8 cellular contexts compared by ENCODE assay signal in genomic region chr6:87473419-87473903, GRCh38. TPM values are rescaled to one million over a fixed set of nuclear protein-coding genes. Genes with fewer than 3 reads are reported as not detected.
DNase-seq lines count a peak whose midpoint lies in the region; ATAC-seq and TF ChIP-seq lines count a peak whose summit lies in the region.

No MANE protein-coding gene starts in this region.

- peaks cover 0 to 15% (median 9%) of the 10 kb centered on the region in 3 donors for H3K36me3 Mint-ChIP-seq in CD8-positive, alpha-beta memory T cell
- H3K36me3 Mint-ChIP-seq in stimulated activated naive B cell treated with anti-CD40 and anti-IgM and Interleukin-4, amounts not matched to agents 10 μg/mL and 1 μg/mL and 100 μg/mL, for 72 hours, result peaks cover 6 to 7% of the 10 kb centered on the region in 2 donors

- POLR2A ChIA-PET in CD8-positive, alpha-beta memory T cell (lab: Charles Lee), result interaction anchor here (0.6 kb wide), 1 partner anchor 318 kb away, joined by 3 read pairs; the partner anchor contains the start of gene ZNF292
- POLR2A ChIA-PET in PC-9 (lab: Charles Lee; ENCODE audit: unreplicated experiment), result no interaction called here

- H3K4me2 ChIP-seq in PC-9, result peak overlapping the region; percentile 84

- peaks cover 6% of the 10 kb centered on the region for H3K36me3 ChIP-seq in CD8-positive, alpha-beta memory T cell (ENCODE audit: insufficient read depth, low read length)
- H3K36me3 ChIP-seq in PC-9 (ENCODE audit: low read depth) (no peaks in the 10 kb centered on the region), kidney epithelial cell (ENCODE audit: control insufficient read depth, insufficient read depth, low read length) (no peaks in the 10 kb centered on the region)

- TF ChIP-seq CTCF in PC-9 (conservative IDR thresholded peaks at IDR 0.05), result no peak
- no peak for TF ChIP-seq CTCF in kidney epithelial cell (IDR thresholded peaks at IDR 0.05; ENCODE audit: insufficient read depth, low read length, poor library complexity, severe bottlenecking)

- no peaks in the 10 kb centered on the region for H3K9me2 ChIP-seq in PC-9 (ENCODE audit: insufficient read depth)

- in situ Hi-C loops in T47D (cut with HindIII; ENCODE audit: low pct_unique_long_range_greater_than_20kb, low sequenced_read_pairs), result no loop called here

- H3K4me3 Mint-ChIP-seq in CD8-positive, alpha-beta memory T cell, result peak overlapping the region; percentile 98 to 100 (median 98)
- H3K4me3 Mint-ChIP-seq in stimulated activated naive B cell treated with anti-CD40 and anti-IgM and Interleukin-4, amounts not matched to agents 10 μg/mL and 1 μg/mL and 100 μg/mL, for 72 hours, result peak overlapping the region; percentile 95 to 99

- H3K79me2 ChIP-seq in PC-9 (ENCODE audit: low read depth), result no peaks in the 10 kb centered on the region

- peaks cover 1 to 2% of the 10 kb centered on the region in 2 donors for H3K27me3 Mint-ChIP-seq in CD8-positive, alpha-beta memory T cell
- peaks cover 2 to 3% of the 10 kb centered on the region in 2 donors for H3K27me3 Mint-ChIP-seq in stimulated activated naive B cell treated with anti-CD40 and anti-IgM and Interleukin-4, amounts not matched to agents 10 μg/mL and 1 μg/mL and 100 μg/mL, for 72 hours

- peaks cover 10% of the 10 kb centered on the region for H3K4me1 ChIP-seq in CD8-positive, alpha-beta memory T cell (ENCODE audit: insufficient read depth, low read length)
- peaks cover 8% of the 10 kb centered on the region for H3K4me1 ChIP-seq in PC-9 (replicated peaks; ENCODE audit: insufficient read depth)

- no peaks in the 10 kb centered on the region for H3K27me3 ChIP-seq in CD8-positive, alpha-beta memory T cell (ENCODE audit: insufficient read depth, low read length, poor library complexity, severe bottlenecking)
- no peaks in the 10 kb centered on the region for H3K27me3 ChIP-seq in PC-9 (ENCODE audit: insufficient read depth, low read depth)
- H3K27me3 ChIP-seq in kidney epithelial cell (ENCODE audit: control insufficient read depth, insufficient read depth, low read length), result no peaks in the 10 kb centered on the region

- H4K20me1 ChIP-seq in PC-9 (ENCODE audit: insufficient read depth), result no peaks in the 10 kb centered on the region

- H3F3A ChIP-seq in PC-9 (ENCODE audit: insufficient read depth, low read depth), result no peaks in the 10 kb centered on the region

- no peaks in the 10 kb centered on the region for H3K9me3 Mint-ChIP-seq in CD8-positive, alpha-beta memory T cell
- no peaks in the 10 kb centered on the region for H3K9me3 Mint-ChIP-seq in stimulated activated naive B cell treated with anti-CD40 and anti-IgM and Interleukin-4, amounts not matched to agents 10 μg/mL and 1 μg/mL and 100 μg/mL, for 72 hours

- peak overlapping the region; percentile 87 for H3K27ac ChIP-seq in CD8-positive, alpha-beta memory T cell (ENCODE audit: low read depth, low read length)
- no peak overlapping the region for H3K27ac ChIP-seq in PC-9

- intact Hi-C loops in PC-9 (cut with micrococcal nuclease; ENCODE audit: unreplicated experiment), result loop anchor here (2.0 to 5.0 kb wide), 3 partner anchors 117 to 229 kb away; partner anchors contain the start of genes AKIRIN2, ORC3 and SMIM8

- peaks cover 21 to 34% (median 30%) of the 10 kb centered on the region in 3 donors for H3K4me1 Mint-ChIP-seq in CD8-positive, alpha-beta memory T cell
- peaks cover 8 to 9% of the 10 kb centered on the region in 2 donors for H3K4me1 Mint-ChIP-seq in stimulated activated naive B cell treated with anti-CD40 and anti-IgM and Interleukin-4, amounts not matched to agents 10 μg/mL and 1 μg/mL and 100 μg/mL, for 72 hours

- peak in 1 of 5 donors; percentile 58 for DNase-seq in CD8-positive, alpha-beta memory T cell
- DNase-seq in PC-9, result peak in 1 of 2 experiments; percentile 8
- DNase-seq in T47D (ENCODE audit: low read depth in 1 of 2, low spot score in 1 of 2), result peak; percentile 55 to 68
- DNase-seq in kidney epithelial cell (ENCODE audit: low read depth), result no peak
- no peak for DNase-seq in stimulated activated naive B cell treated with anti-CD40 and anti-IgM and Interleukin-4, amounts not matched to agents 10 μg/mL and 1 μg/mL and 100 μg/mL, for 72 hours
- no peak for DNase-seq in middle frontal gyrus (ENCODE audit: extremely low spot score, low spot score)

- BruUV-seq in PC-9 (replicated peaks; lab: Mats Ljungman, UMichigan), result TSS peak; percentile 55

- ATAC-seq in GM19025 (IDR thresholded peaks at IDR 0.05; ENCODE audit: low read depth, unreplicated experiment) (peak; percentile 57), HG03139 (IDR thresholded peaks at IDR 0.05; ENCODE audit: unreplicated experiment) (peak; percentile 52)
- peak; percentile 77 to 78 for ATAC-seq in stimulated activated naive B cell treated with anti-CD40 and anti-IgM and Interleukin-4, amounts not matched to agents 10 μg/mL and 1 μg/mL and 100 μg/mL, for 72 hours (replicated peaks)

- H3K9me3 ChIP-seq in CD8-positive, alpha-beta memory T cell (ENCODE audit: low read length), result no peaks in the 10 kb centered on the region
- H3K9me3 ChIP-seq in PC-9 (ENCODE audit: insufficient read depth, low read depth), result no peaks in the 10 kb centered on the region

- CTCF ChIA-PET in CD8-positive, alpha-beta memory T cell (lab: Charles Lee), result no interaction called here
- CTCF ChIA-PET in PC-9 (lab: Charles Lee), result no interaction called here

- peak overlapping the region; percentile 90 for H2AFZ ChIP-seq in PC-9

- H3K4me3 ChIP-seq in CD8-positive, alpha-beta memory T cell (ENCODE audit: low read length), result peak overlapping the region; percentile 76
- H3K4me3 ChIP-seq in PC-9, result peak overlapping the region; percentile 86
- H3K4me3 ChIP-seq in kidney epithelial cell (ENCODE audit: low read depth, low read length), result peak overlapping the region; percentile 94

- H3K27ac Mint-ChIP-seq in CD8-positive, alpha-beta memory T cell, result peak overlapping the region; percentile 84 to 100 (median 100)
- peak overlapping the region; percentile 99 for H3K27ac Mint-ChIP-seq in stimulated activated naive B cell treated with anti-CD40 and anti-IgM and Interleukin-4, amounts not matched to agents 10 μg/mL and 1 μg/mL and 100 μg/mL, for 72 hours

RNA-seq across cellular contexts. Expression of gene SLC35A1, which starts 0.7 kb away (rescaled TPM):
- 10 to 100 TPM; 11.1 to 11.4 TPM for total RNA-seq in CD8-positive, alpha-beta memory T cell
- polyA plus RNA-seq in CD8-positive, alpha-beta memory T cell, result 28.3 TPM
- total RNA-seq in PC-9 (2021), result 6.7 and 9.3 TPM in 2 replicates
- 11.6 and 15.1 TPM in 2 replicates for total RNA-seq in kidney epithelial cell

Comparison
In these comparisons a context has a peak if more than half of its experiments do, and no peak if none do; other contexts are left out.
1. DNase-seq: peak in T47D (2 of 2); none in kidney epithelial cell (single experiment), stimulated activated naive B cell treated with anti-CD40 and anti-IgM and Interleukin-4, amounts not matched to agents 10 μg/mL and 1 μg/mL and 100 μg/mL, for 72 hours (single experiment) and middle frontal gyrus (single experiment).
2. Peak in every context shown above with its lines, with median percentiles within 50 percentile points of each other: H3K4me3 ChIP-seq and ATAC-seq.